In the genomic region with DNA sequence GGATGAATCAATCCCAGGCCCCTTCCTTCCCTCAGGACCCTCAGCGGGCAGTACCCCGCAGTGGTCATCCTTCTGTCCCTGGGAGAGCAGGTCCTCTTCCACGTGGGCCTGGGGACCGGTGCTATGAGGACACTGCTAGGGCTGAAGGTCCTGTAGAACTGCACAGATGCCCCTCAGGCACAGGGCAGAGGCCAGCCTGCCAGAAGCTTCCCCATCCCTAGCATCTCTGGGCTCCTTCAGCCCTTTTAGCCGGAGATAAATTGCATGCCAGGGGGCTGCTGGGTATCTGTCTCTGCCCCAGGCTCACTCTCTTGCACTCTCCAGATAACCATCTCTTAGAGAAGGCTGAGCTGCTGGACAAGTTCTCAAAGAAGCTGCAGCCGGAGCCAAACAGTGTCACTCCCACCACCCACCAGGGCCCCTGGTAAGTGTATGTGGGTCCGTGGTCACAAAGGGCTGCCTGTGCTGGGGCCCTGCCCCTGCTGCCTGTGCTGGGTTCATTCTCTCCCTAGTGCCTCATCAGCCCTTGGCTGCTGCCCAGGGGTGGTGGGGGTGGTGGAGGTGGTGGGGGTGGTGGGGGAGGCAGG, we compare ENCODE assay signal across 9 cellular contexts. TPM values are rescaled to one million over a fixed set of nuclear protein-coding genes. Genes with fewer than 3 reads are reported as not detected.
DNase-seq lines count a peak whose midpoint lies in the region; ATAC-seq and TF ChIP-seq lines count a peak whose summit lies in the region.
"Had no signal": no experiment of that assay in that cellular context is flagged by ENCODE, and none has a peak within 500 bp of the region (broad histone marks: within the 10 kb centered on the region; RNA-seq: fewer than 3 reads in every experiment).

No MANE protein-coding gene starts in this region.

- no peaks in the 10 kb centered on the region for H3K27me3 Mint-ChIP-seq in CD8-positive, alpha-beta T cell (ENCODE audit: low read depth)
- H3K27me3 Mint-ChIP-seq in IgD-negative memory B cell: no peaks in the 10 kb centered on the region
- no peaks in the 10 kb centered on the region for H3K27me3 Mint-ChIP-seq in activated CD4-positive, alpha-beta memory T cell treated with anti-CD3 and anti-CD28 coated beads for 36 hours
- H3K27me3 Mint-ChIP-seq in naive thymus-derived CD8-positive, alpha-beta T cell: no peaks in the 10 kb centered on the region

- no peaks in the 10 kb centered on the region for H3K9me3 Mint-ChIP-seq in CD8-positive, alpha-beta T cell
- no peaks in the 10 kb centered on the region for H3K9me3 Mint-ChIP-seq in IgD-negative memory B cell
- no peaks in the 10 kb centered on the region for H3K9me3 Mint-ChIP-seq in activated CD4-positive, alpha-beta memory T cell treated with anti-CD3 and anti-CD28 coated beads for 36 hours
- H3K9me3 Mint-ChIP-seq in naive thymus-derived CD8-positive, alpha-beta T cell: peaks cover 0 to 2% (median 0%) of the 10 kb centered on the region in 9 donors

- peaks cover 47% of the 10 kb centered on the region for H3K4me1 Mint-ChIP-seq in CD8-positive, alpha-beta T cell (ENCODE audit: low read depth)
- peaks cover 27 to 34% (median 34%) of the 10 kb centered on the region in 3 donors for H3K4me1 Mint-ChIP-seq in IgD-negative memory B cell
- H3K4me1 Mint-ChIP-seq in activated CD4-positive, alpha-beta memory T cell treated with anti-CD3 and anti-CD28 coated beads for 36 hours (ENCODE audit: low read depth): peaks cover 38% of the 10 kb centered on the region
- H3K4me1 Mint-ChIP-seq in naive thymus-derived CD8-positive, alpha-beta T cell: peaks cover 31 to 67% (median 55%) of the 10 kb centered on the region in 4 donors

- H3K9me2 ChIP-seq in hepatocyte (replicated peaks; ENCODE audit: insufficient read depth): no peaks in the 10 kb centered on the region

- intact Hi-C loops in CD8-positive, alpha-beta T cell (cut with DNase I, micrococcal nuclease): loop anchor here in 1 of 2 experiments (10.0 kb wide), 2 partner anchors 382 to 1058 kb away; a partner anchor contains a TSS
- intact Hi-C loops in activated CD4-positive, alpha-beta memory T cell treated with anti-CD3 and anti-CD28 coated beads for 36 hours (cut with micrococcal nuclease): no loop called here

- no peak overlapping the region for H3K27ac Mint-ChIP-seq in CD8-positive, alpha-beta T cell
- peak overlapping the region; percentile 94 to 100 (median 98) for H3K27ac Mint-ChIP-seq in IgD-negative memory B cell
- H3K27ac Mint-ChIP-seq in activated CD4-positive, alpha-beta memory T cell treated with anti-CD3 and anti-CD28 coated beads for 36 hours: peak overlapping the region; percentile 98
- H3K27ac Mint-ChIP-seq in naive thymus-derived CD8-positive, alpha-beta T cell: peak overlapping the region in 5 of 10 donors; percentile 66 to 98 (median 98)

- no peak for TF ChIP-seq CTCF in CD8-positive, alpha-beta T cell (IDR thresholded peaks at IDR 0.05)
- TF ChIP-seq CTCF in hepatocyte (IDR thresholded peaks at IDR 0.05; ENCODE audit: poor library complexity): no peak

- H3K27ac ChIP-seq in CD8-positive, alpha-beta T cell (ENCODE audit: low read depth, low read length): no peak overlapping the region
- no peak overlapping the region for H3K27ac ChIP-seq in hepatocyte

- peak overlapping the region; percentile 14 for H3K4me3 ChIP-seq in CD8-positive, alpha-beta T cell (ENCODE audit: low read depth, low read length)
- no peak overlapping the region for H3K4me3 ChIP-seq in hepatocyte

- no peak for ATAC-seq in CD8-positive, alpha-beta T cell
- ATAC-seq in naive thymus-derived CD8-positive, alpha-beta T cell: no peak
- ATAC-seq in HG03175 (IDR thresholded peaks at IDR 0.05; ENCODE audit: unreplicated experiment): no peak

- H4K20me1 ChIP-seq in hepatocyte (ENCODE audit: insufficient read depth, poor library complexity, severe bottlenecking): no peaks in the 10 kb centered on the region

- 81% methylated on average over 7 of the region's 7 CpGs for WGBS in hepatocyte (ENCODE audit: low lambda C conversion rate, missing lambda C conversion rate)

- no peak overlapping the region for H3K4me2 ChIP-seq in hepatocyte

- no peak overlapping the region for H2AFZ ChIP-seq in hepatocyte

- POLR2A ChIA-PET in CD8-positive, alpha-beta T cell (lab: Charles Lee): interaction anchor here (1.0 to 2.1 kb wide), 3 partner anchors 12 to 46 kb away, joined by 3 to 6 read pairs (median 3); a partner anchor contains a TSS
- POLR2A ChIA-PET in activated CD4-positive, alpha-beta memory T cell treated with anti-CD3 and anti-CD28 coated beads for 36 hours (lab: Charles Lee): interaction anchor here (1.4 to 2.0 kb wide), 2 partner anchors 91 to 95 kb away, joined by 4 to 8 read pairs; no protein-coding TSS in a partner anchor
- POLR2A ChIA-PET in naive thymus-derived CD8-positive, alpha-beta T cell (lab: Charles Lee): interaction anchor here (1.5 to 4.5 kb wide), 3 partner anchors 23 to 1677 kb away, joined by 5 to 49 read pairs (median 41); a partner anchor contains a TSS

- H3K27me3 ChIP-seq in CD8-positive, alpha-beta T cell (ENCODE audit: insufficient read depth, low read length): no peaks in the 10 kb centered on the region
- H3K27me3 ChIP-seq in hepatocyte: no peaks in the 10 kb centered on the region

- CTCF ChIA-PET in CD8-positive, alpha-beta T cell (lab: Charles Lee): interaction anchor here (0.6 to 1.7 kb wide), 6 partner anchors 15 to 361 kb away, joined by 3 to 6 read pairs (median 4); no protein-coding TSS in a partner anchor
- CTCF ChIA-PET in activated CD4-positive, alpha-beta memory T cell treated with anti-CD3 and anti-CD28 coated beads for 36 hours (lab: Charles Lee): interaction anchor here (1.4 to 5.4 kb wide), 4 partner anchors 8 to 92 kb away, joined by 3 to 63 read pairs (median 12); a partner anchor contains a TSS

- H3K36me3 Mint-ChIP-seq in CD8-positive, alpha-beta T cell: peaks cover 52% of the 10 kb centered on the region
- peaks cover 1% of the 10 kb centered on the region for H3K36me3 Mint-ChIP-seq in IgD-negative memory B cell
- H3K36me3 Mint-ChIP-seq in activated CD4-positive, alpha-beta memory T cell treated with anti-CD3 and anti-CD28 coated beads for 36 hours: peaks cover 45% of the 10 kb centered on the region
- peaks cover 0 to 41% (median 14%) of the 10 kb centered on the region in 3 donors for H3K36me3 Mint-ChIP-seq in naive thymus-derived CD8-positive, alpha-beta T cell

- no peak for DNase-seq in CD8-positive, alpha-beta T cell
- no peak for DNase-seq in activated CD4-positive, alpha-beta memory T cell treated with anti-CD3 and anti-CD28 coated beads for 36 hours
- DNase-seq in naive thymus-derived CD8-positive, alpha-beta T cell: no peak
- DNase-seq in DMS 273 (lab: John Stamatoyannopoulos, UW; ENCODE audit: unreplicated experiment) (no peak), NCI-H2227 (lab: John Stamatoyannopoulos, UW; ENCODE audit: unreplicated experiment) (no peak), hepatocyte (ENCODE audit: low spot score) (no peak)
- DNase-seq: stimulated activated CD4-positive, alpha-beta T cell treated with anti-CD3 and anti-CD28 coated beads, Interleukin-4, amount 100 ng/mL, for 24 hours had no signal

- H3K4me3 Mint-ChIP-seq in CD8-positive, alpha-beta T cell: peak overlapping the region; percentile 99
- H3K4me3 Mint-ChIP-seq in IgD-negative memory B cell: peak overlapping the region; percentile 99 to 100 (median 99)
- H3K4me3 Mint-ChIP-seq in activated CD4-positive, alpha-beta memory T cell treated with anti-CD3 and anti-CD28 coated beads for 36 hours: peak overlapping the region; percentile 98
- peak overlapping the region in 9 of 10 donors; percentile 94 to 99 (median 98) for H3K4me3 Mint-ChIP-seq in naive thymus-derived CD8-positive, alpha-beta T cell

- peaks cover 32% of the 10 kb centered on the region for H3K4me1 ChIP-seq in CD8-positive, alpha-beta T cell (ENCODE audit: insufficient read depth, low read length)
- H3K4me1 ChIP-seq in hepatocyte (ENCODE audit: insufficient read depth): peaks cover 35% of the 10 kb centered on the region

- H3K9me3 ChIP-seq in CD8-positive, alpha-beta T cell (ENCODE audit: low read length): no peaks in the 10 kb centered on the region
- H3K9me3 ChIP-seq in hepatocyte (ENCODE audit: low read depth): no peaks in the 10 kb centered on the region

- peaks cover 24% of the 10 kb centered on the region for H3K36me3 ChIP-seq in CD8-positive, alpha-beta T cell (ENCODE audit: insufficient read depth, low read length)
- no peaks in the 10 kb centered on the region for H3K36me3 ChIP-seq in hepatocyte (replicated peaks; ENCODE audit: insufficient read depth, low read depth)

- H3K79me2 ChIP-seq in hepatocyte: peaks cover 31% of the 10 kb centered on the region

RNA-seq across cellular contexts. Expression of a gene that starts 2.3 kb away (rescaled TPM):
- total RNA-seq in CD8-positive, alpha-beta T cell: 10 to 100 TPM; 45.7 to 52.8 TPM
- polyA plus RNA-seq in IgD-negative memory B cell (32.1 TPM), hepatocyte (20.3 and 27.6 TPM in 2 replicates)
- 10 to 100 TPM; 79.7 to 91.1 TPM for total RNA-seq in activated CD4-positive, alpha-beta memory T cell treated with anti-CD3 and anti-CD28 coated beads for 36 hours
- total RNA-seq in naive thymus-derived CD8-positive, alpha-beta T cell: 100 to 1,000 TPM; 156 to 157 TPM
- polyA plus RNA-seq in naive thymus-derived CD8-positive, alpha-beta T cell: 10 to 100 TPM in 2 of 3 donors, 1 to 10 TPM in 1; 9.9 to 12.1 (median 11.6) TPM
- total RNA-seq in hepatocyte: 8.2 and 11.5 TPM in 2 replicates

RNA-seq across cellular contexts. Expression of a gene that starts 22.6 kb away (rescaled TPM):
- total RNA-seq in CD8-positive, alpha-beta T cell: 10 to 100 TPM; 22.1 to 25.1 TPM
- polyA plus RNA-seq in IgD-negative memory B cell: 33.4 TPM
- total RNA-seq in activated CD4-positive, alpha-beta memory T cell treated with anti-CD3 and anti-CD28 coated beads for 36 hours: 10 to 100 TPM; 14.8 to 16.8 TPM
- 10 to 100 TPM; 11.8 to 15.6 TPM for total RNA-seq in naive thymus-derived CD8-positive, alpha-beta T cell
- polyA plus RNA-seq in naive thymus-derived CD8-positive, alpha-beta T cell: 10 to 100 TPM; 13.5 to 16.3 (median 14.9) TPM
- total RNA-seq in hepatocyte: 290 and 390 TPM in 2 replicates
- polyA plus RNA-seq in hepatocyte: 575 and 686 TPM in 2 replicates

Comparison
In these comparisons a context has a peak if more than half of its experiments do, and no peak if none do; other contexts are left out.
1. RNA of a gene that starts 22.6 kb away (total RNA-seq): 290 to 390 TPM in hepatocyte; 22.1 to 25.1 TPM in CD8-positive, alpha-beta T cell, 14.8 to 16.8 TPM in activated CD4-positive, alpha-beta memory T cell treated with anti-CD3 and anti-CD28 coated beads for 36 hours and 11.8 to 15.6 TPM in naive thymus-derived CD8-positive, alpha-beta T cell; every median in the first group is over 10 times any median in the second.
2. Peak in every context shown above with its lines, with median percentiles within 50 percentile points of each other: H3K4me3 Mint-ChIP-seq.